In the genomic region with DNA sequence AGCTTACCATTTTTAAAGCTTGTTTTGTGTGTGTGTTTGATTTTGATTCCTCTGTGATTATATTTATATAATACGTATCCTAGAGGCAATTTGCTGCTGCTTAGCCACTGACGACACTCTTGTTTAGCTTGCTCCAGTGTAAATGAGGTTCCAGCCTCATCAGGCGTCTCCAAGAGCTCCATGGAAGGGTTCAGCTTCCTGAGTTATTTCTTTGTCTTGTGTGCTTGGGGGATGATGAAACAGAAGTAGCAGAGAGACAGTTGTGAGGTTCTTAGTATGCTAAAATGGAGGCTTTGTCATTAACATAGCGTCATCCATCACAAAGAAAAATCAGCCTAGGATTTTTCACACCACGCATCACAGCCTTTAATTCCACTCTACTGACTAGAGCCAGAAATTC, we compare ENCODE assay signal across 14 cellular contexts.
A peak's percentile ranks its signal among the peaks of the same experiment; 100 is the strongest.
DNase-seq lines count a peak whose midpoint lies in the region; ATAC-seq lines count a peak whose summit lies in the region.
"Had no signal": no experiment of that assay in that cellular context is flagged by ENCODE, and none has a peak within 500 bp of the region (broad histone marks: within the 10 kb centered on the region; RNA-seq: fewer than 3 reads in every experiment).

No MANE protein-coding gene starts in this region.

- no peaks in the 10 kb centered on the region for H3K4me1 Mint-ChIP-seq in activated CD4-positive, alpha-beta memory T cell treated with anti-CD3 and anti-CD28 coated beads, Interleukin-2, amount 10 ng/mL, durations not matched to agents 7 days and 5 days

- peak; percentile 35 for DNase-seq in NT2/D1 (ENCODE audit: low read depth, low spot score)
- DNase-seq in fibroblast of the conjunctiva (ENCODE audit: low read depth), result peak; percentile 10
- DNase-seq in mesendoderm, result peak; percentile 55
- no peak for DNase-seq in activated CD4-positive, alpha-beta memory T cell treated with anti-CD3 and anti-CD28 coated beads, Interleukin-2, amount 10 ng/mL, durations not matched to agents 7 days and 5 days
- no peak for DNase-seq in iPS-NIHi7 (ENCODE audit: extremely low spot score)
- DNase-seq: DMS 273 treated with DMSO at 0.1 percent for 48 hours, NCI-H187, NCI-H69, SHP77 had no signal

- ATAC-seq in HG03460 (IDR thresholded peaks at IDR 0.05; ENCODE audit: unreplicated experiment) (no peak), HG02870 (IDR thresholded peaks at IDR 0.05; ENCODE audit: unreplicated experiment) (no peak)

- no peak overlapping the region for H3K4me3 ChIP-seq in BLaER1
- H3K4me3 ChIP-seq in NT2/D1 (ENCODE audit: insufficient read length, low read depth), result no peak overlapping the region
- H3K4me3 ChIP-seq in mesendoderm (ENCODE audit: low read length), result no peak overlapping the region
- H3K4me3 ChIP-seq: HAP-1 had no signal

- H3K4me2 ChIP-seq in BLaER1 (peak overlapping the region; percentile 88), mesendoderm (ENCODE audit: low read length) (no peak overlapping the region)

- no CpG with 5 or more reads among the region's 5 CpGs for WGBS in mesendoderm (ENCODE audit: extremely low coverage, insufficient coverage, low lambda C conversion rate)

- no peak overlapping the region for H2BK120ac ChIP-seq in mesendoderm (ENCODE audit: low read depth, low read length)

- peak overlapping the region; percentile 40 for H3K18ac ChIP-seq in mesendoderm (ENCODE audit: low read length)

- H3K27me3 Mint-ChIP-seq in activated CD4-positive, alpha-beta memory T cell treated with anti-CD3 and anti-CD28 coated beads, Interleukin-2, amount 10 ng/mL, durations not matched to agents 7 days and 5 days, result peaks cover 6% of the 10 kb centered on the region

- H4K8ac ChIP-seq in mesendoderm (ENCODE audit: low read depth, low read length), result no peak overlapping the region

- H3K56ac ChIP-seq in mesendoderm (ENCODE audit: low read length), result no peak overlapping the region

- H2BK5ac ChIP-seq in mesendoderm (ENCODE audit: low read length), result no peak overlapping the region

- H3K4me3 Mint-ChIP-seq in activated CD4-positive, alpha-beta memory T cell treated with anti-CD3 and anti-CD28 coated beads, Interleukin-2, amount 10 ng/mL, durations not matched to agents 7 days and 5 days, result no peak overlapping the region
- H3K4me3 Mint-ChIP-seq: CD14-positive monocyte had no signal

- H3K27me3 ChIP-seq in BLaER1 (no peaks in the 10 kb centered on the region), NT2/D1 (ENCODE audit: insufficient read depth, insufficient read length) (no peaks in the 10 kb centered on the region), mesendoderm (ENCODE audit: insufficient read depth, low read length, poor library complexity) (no peaks in the 10 kb centered on the region)

- H3K4ac ChIP-seq in mesendoderm (ENCODE audit: low read depth, low read length), result no peak overlapping the region

- H3K36me3 Mint-ChIP-seq in activated CD4-positive, alpha-beta memory T cell treated with anti-CD3 and anti-CD28 coated beads, Interleukin-2, amount 10 ng/mL, durations not matched to agents 7 days and 5 days (ENCODE audit: low read depth), result peaks cover 2% of the 10 kb centered on the region
- H3K36me3 Mint-ChIP-seq: CD14-positive monocyte had no signal

- no peaks in the 10 kb centered on the region for H3K79me2 ChIP-seq in mesendoderm (ENCODE audit: control insufficient read depth, insufficient read depth, low read length)

- H3K27ac ChIP-seq in BLaER1 (peak overlapping the region; percentile 42), mesendoderm (ENCODE audit: low read depth, low read length) (no peak overlapping the region)

- no peak overlapping the region for H2AK5ac ChIP-seq in mesendoderm (ENCODE audit: low read length)

- CTCF ChIA-PET in activated CD4-positive, alpha-beta memory T cell treated with anti-CD3 and anti-CD28 coated beads, Interleukin-2, amount 10 ng/mL, durations not matched to agents 7 days and 5 days (lab: Charles Lee), result no interaction called here

- H3K36me3 ChIP-seq in BLaER1 (no peaks in the 10 kb centered on the region), NT2/D1 (ENCODE audit: insufficient read depth, insufficient read length, low read length) (no peaks in the 10 kb centered on the region), mesendoderm (ENCODE audit: control insufficient read depth, insufficient read depth, low read length) (no peaks in the 10 kb centered on the region)
- H3K36me3 ChIP-seq: HAP-1 had no signal

- H3K79me1 ChIP-seq in mesendoderm (ENCODE audit: low read length), result no peaks in the 10 kb centered on the region

- no peaks in the 10 kb centered on the region for H4K20me1 ChIP-seq in BLaER1

- no peak overlapping the region for H3K27ac Mint-ChIP-seq in activated CD4-positive, alpha-beta memory T cell treated with anti-CD3 and anti-CD28 coated beads, Interleukin-2, amount 10 ng/mL, durations not matched to agents 7 days and 5 days

- no peak overlapping the region for H3K9ac ChIP-seq in BLaER1
- H3K9ac ChIP-seq in NT2/D1 (ENCODE audit: insufficient read length, low read depth), result no peak overlapping the region
- no peak overlapping the region for H3K9ac ChIP-seq in mesendoderm (ENCODE audit: low read length)

- no peaks in the 10 kb centered on the region for H3K9me3 Mint-ChIP-seq in activated CD4-positive, alpha-beta memory T cell treated with anti-CD3 and anti-CD28 coated beads, Interleukin-2, amount 10 ng/mL, durations not matched to agents 7 days and 5 days

- H4K5ac ChIP-seq in mesendoderm (ENCODE audit: low read length), result no peak overlapping the region

- H3K23ac ChIP-seq in mesendoderm (ENCODE audit: low read length), result no peak overlapping the region

- H2BK15ac ChIP-seq in mesendoderm (replicated peaks; ENCODE audit: low read depth), result no peak overlapping the region

- POLR2A ChIA-PET in activated CD4-positive, alpha-beta memory T cell treated with anti-CD3 and anti-CD28 coated beads, Interleukin-2, amount 10 ng/mL, durations not matched to agents 7 days and 5 days (lab: Charles Lee), result no interaction called here

- peaks cover 62% of the 10 kb centered on the region for H3K4me1 ChIP-seq in BLaER1
- H3K4me1 ChIP-seq in NT2/D1 (ENCODE audit: insufficient read depth, insufficient read length), result no peaks in the 10 kb centered on the region
- H3K4me1 ChIP-seq in mesendoderm (ENCODE audit: control insufficient read depth, low read depth, low read length), result peaks cover 7% of the 10 kb centered on the region
- H3K4me1 ChIP-seq: HAP-1 had no signal

- H3K9me3 ChIP-seq in BLaER1 (no peaks in the 10 kb centered on the region), NT2/D1 (ENCODE audit: insufficient read depth, low read length) (no peaks in the 10 kb centered on the region)
- H3K9me3 ChIP-seq: HAP-1 had no signal

Comparison
In these comparisons a context has a peak if more than half of its experiments do, and no peak if none do; other contexts are left out.
1. DNase-seq: peak in NT2/D1 (single experiment), fibroblast of the conjunctiva (single experiment) and mesendoderm (single experiment); none in activated CD4-positive, alpha-beta memory T cell treated with anti-CD3 and anti-CD28 coated beads, Interleukin-2, amount 10 ng/mL, durations not matched to agents 7 days and 5 days (single experiment) and iPS-NIHi7 (single experiment).